7 cellular contexts compared by ENCODE assay signal in genomic region chr3:37996785-37997301, GRCh38. TPM values are rescaled to one million over a fixed set of nuclear protein-coding genes. Genes with fewer than 3 reads are reported as not detected.
DNase-seq lines count a peak whose midpoint lies in the region; ATAC-seq and TF ChIP-seq lines count a peak whose summit lies in the region.

No MANE protein-coding gene starts in this region.

- H3K27me3 ChIP-seq in ascending aorta: no peaks in the 10 kb centered on the region

- no peak for TF ChIP-seq POLR2A in NB4 (IDR thresholded peaks at IDR 0.05; ENCODE audit: extremely low read depth, insufficient read length)

- in situ Hi-C loops in GM13976 (cut with MboI; ENCODE audit: low sequenced_read_pairs, unreplicated experiment): no loop called here

- H3K36me3 Mint-ChIP-seq in T-helper 2 cell treated with Interferon-gamma antibody and Interleukin-4, amounts not matched to agents 5 μg/mL and 100 μg/mL, for 36 hours (ENCODE audit: low read depth): peaks cover 34% of the 10 kb centered on the region

- peak; percentile 53 for ATAC-seq in HG02588 (IDR thresholded peaks at IDR 0.05; ENCODE audit: unreplicated experiment)

- H3K4me3 ChIP-seq in NB4 (ENCODE audit: low read depth, low read length): no peak overlapping the region
- no peak overlapping the region for H3K4me3 ChIP-seq in ascending aorta

- H3K4me1 Mint-ChIP-seq in T-helper 2 cell treated with Interferon-gamma antibody and Interleukin-4, amounts not matched to agents 5 μg/mL and 100 μg/mL, for 36 hours (ENCODE audit: low read depth): peaks cover 49% of the 10 kb centered on the region

- H3K27ac Mint-ChIP-seq in T-helper 2 cell treated with Interferon-gamma antibody and Interleukin-4, amounts not matched to agents 5 μg/mL and 100 μg/mL, for 36 hours: peak overlapping the region; percentile 62

- DNase-seq in GM13976 (ENCODE audit: low spot score) (peak; percentile 83), NB4 (ENCODE audit: low read depth) (peak; percentile 82), ascending aorta (ENCODE audit: low spot score in 2 of 2) (peak in 1 of 2 donors; percentile 87), iPS DF 4.7 (ENCODE audit: extremely low read depth, low spot score) (peak; percentile 84)
- peak; percentile 75 for DNase-seq in T-helper 2 cell treated with Interferon-gamma antibody and Interleukin-4, amounts not matched to agents 5 μg/mL and 100 μg/mL, for 36 hours (ENCODE audit: low spot score)
- peak; percentile 83 for DNase-seq in stimulated activated CD4-positive, alpha-beta T cell treated with anti-CD3 and anti-CD28 coated beads, Interleukin-12 subunit alpha, Interleukin-12 subunit beta, amount 100 ng/mL, for 4 hours

- H3K4me1 ChIP-seq in ascending aorta: peaks cover 0 to 20% of the 10 kb centered on the region in 2 donors

- peak overlapping the region; percentile 23 for H3K4me3 Mint-ChIP-seq in T-helper 2 cell treated with Interferon-gamma antibody and Interleukin-4, amounts not matched to agents 5 μg/mL and 100 μg/mL, for 36 hours

- TF ChIP-seq CTCF in GM13976 (IDR thresholded peaks at IDR 0.05; ENCODE audit: borderline replicate concordance, control extremely low read depth, extremely low read depth, insufficient read depth, missing control alignments): peak; percentile 81
- peak; percentile 87 for TF ChIP-seq CTCF in NB4 (IDR thresholded peaks at IDR 0.05; ENCODE audit: low read depth, low read length)
- peak; percentile 81 to 91 (median 86) for TF ChIP-seq CTCF in ascending aorta (IDR thresholded peaks at IDR 0.05)

- intact Hi-C loops in ascending aorta (cut with DNase I): no loop called here

- H3K9me3 Mint-ChIP-seq in T-helper 2 cell treated with Interferon-gamma antibody and Interleukin-4, amounts not matched to agents 5 μg/mL and 100 μg/mL, for 36 hours: no peaks in the 10 kb centered on the region

- H3K27ac ChIP-seq in ascending aorta: peak overlapping the region in 1 of 2 donors; percentile 17

- H3K27me3 Mint-ChIP-seq in T-helper 2 cell treated with Interferon-gamma antibody and Interleukin-4, amounts not matched to agents 5 μg/mL and 100 μg/mL, for 36 hours (ENCODE audit: low read depth): no peaks in the 10 kb centered on the region

- peaks cover 0 to 5% of the 10 kb centered on the region in 2 donors for H3K36me3 ChIP-seq in ascending aorta

- H3K9me3 ChIP-seq in ascending aorta: no peaks in the 10 kb centered on the region

RNA-seq across cellular contexts. Expression of gene VILL, which starts 6.3 kb away (rescaled TPM):
- total RNA-seq in ascending aorta: 6.3 TPM

RNA-seq across cellular contexts. Expression of gene PLCD1, which starts 32.6 kb away (rescaled TPM):
- 167 TPM for total RNA-seq in ascending aorta

RNA-seq across cellular contexts. Expression of gene DLEC1, which starts 42.2 kb away (rescaled TPM):
- total RNA-seq in ascending aorta: 0.11 TPM
